1 cellular context compared by ENCODE assay signal in genomic region chr7:149598721-149599308, GRCh38.
A peak's percentile ranks its signal among the peaks of the same experiment; 100 is the strongest.
TF ChIP-seq lines count a peak whose summit lies in the region.

No MANE protein-coding gene starts in this region.

TF ChIP-seq in GM12878, 131 proteins besides CTCF, POLR2A, EP300 and RAD21 (continued from another document):
- TF ChIP-seq ZBTB11 (CRISPR knock-in tag; IDR thresholded peaks at IDR 0.05) = no peak
- TF ChIP-seq ZNF274 (IDR thresholded peaks at IDR 0.05; ENCODE audit: insufficient read depth, insufficient read length) = no peak
- TF ChIP-seq YY1 (IDR thresholded peaks at IDR 0.05; ENCODE audit: low read depth, low read length) = peak; percentile 62; the same call in 1 of the 2 replicates
- peak; percentile 63 for TF ChIP-seq DPF2 (IDR thresholded peaks at IDR 0.05)
- no peak for TF ChIP-seq SMAD1 (IDR thresholded peaks at IDR 0.05; ENCODE audit: low read depth, partially characterized antibody)
- TF ChIP-seq, protein P1, sequence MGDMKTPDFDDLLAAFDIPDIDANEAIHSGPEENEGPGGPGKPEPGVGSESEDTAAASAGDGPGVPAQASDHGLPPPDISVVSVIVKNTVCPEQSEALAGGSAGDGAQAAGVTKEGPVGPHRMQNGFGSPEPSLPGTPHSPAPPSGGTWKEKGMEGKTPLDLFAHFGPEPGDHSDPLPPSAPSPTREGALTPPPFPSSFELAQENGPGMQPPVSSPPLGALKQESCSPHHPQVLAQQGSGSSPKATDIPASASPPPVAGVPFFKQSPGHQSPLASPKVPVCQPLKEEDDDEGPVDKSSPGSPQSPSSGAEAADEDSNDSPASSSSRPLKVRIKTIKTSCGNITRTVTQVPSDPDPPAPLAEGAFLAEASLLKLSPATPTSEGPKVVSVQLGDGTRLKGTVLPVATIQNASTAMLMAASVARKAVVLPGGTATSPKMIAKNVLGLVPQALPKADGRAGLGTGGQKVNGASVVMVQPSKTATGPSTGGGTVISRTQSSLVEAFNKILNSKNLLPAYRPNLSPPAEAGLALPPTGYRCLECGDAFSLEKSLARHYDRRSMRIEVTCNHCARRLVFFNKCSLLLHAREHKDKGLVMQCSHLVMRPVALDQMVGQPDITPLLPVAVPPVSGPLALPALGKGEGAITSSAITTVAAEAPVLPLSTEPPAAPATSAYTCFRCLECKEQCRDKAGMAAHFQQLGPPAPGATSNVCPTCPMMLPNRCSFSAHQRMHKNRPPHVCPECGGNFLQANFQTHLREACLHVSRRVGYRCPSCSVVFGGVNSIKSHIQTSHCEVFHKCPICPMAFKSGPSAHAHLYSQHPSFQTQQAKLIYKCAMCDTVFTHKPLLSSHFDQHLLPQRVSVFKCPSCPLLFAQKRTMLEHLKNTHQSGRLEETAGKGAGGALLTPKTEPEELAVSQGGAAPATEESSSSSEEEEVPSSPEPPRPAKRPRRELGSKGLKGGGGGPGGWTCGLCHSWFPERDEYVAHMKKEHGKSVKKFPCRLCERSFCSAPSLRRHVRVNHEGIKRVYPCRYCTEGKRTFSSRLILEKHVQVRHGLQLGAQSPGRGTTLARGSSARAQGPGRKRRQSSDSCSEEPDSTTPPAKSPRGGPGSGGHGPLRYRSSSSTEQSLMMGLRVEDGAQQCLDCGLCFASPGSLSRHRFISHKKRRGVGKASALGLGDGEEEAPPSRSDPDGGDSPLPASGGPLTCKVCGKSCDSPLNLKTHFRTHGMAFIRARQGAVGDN (IDR thresholded peaks at IDR 0.05) = no peak
- no peak for TF ChIP-seq MYB (IDR thresholded peaks at IDR 0.05; ENCODE audit: borderline replicate concordance, low read depth, low read length)
- no peak for TF ChIP-seq ETV6 (conservative IDR thresholded peaks at IDR 0.05 in 1 of 2, IDR thresholded peaks at IDR 0.05 in 1 of 2; ENCODE audit: borderline replicate concordance in 1 of 2, low read depth in 1 of 2)
- no peak for TF ChIP-seq CEBPZ (IDR thresholded peaks at IDR 0.05; ENCODE audit: low read depth, low read length)
- no peak for TF ChIP-seq SUPT20H (IDR thresholded peaks at IDR 0.05; ENCODE audit: borderline replicate concordance, control insufficient read depth, low read depth, low read length)
